Comparison of ENCODE assay signal across 8 cellular contexts in the genomic region with DNA sequence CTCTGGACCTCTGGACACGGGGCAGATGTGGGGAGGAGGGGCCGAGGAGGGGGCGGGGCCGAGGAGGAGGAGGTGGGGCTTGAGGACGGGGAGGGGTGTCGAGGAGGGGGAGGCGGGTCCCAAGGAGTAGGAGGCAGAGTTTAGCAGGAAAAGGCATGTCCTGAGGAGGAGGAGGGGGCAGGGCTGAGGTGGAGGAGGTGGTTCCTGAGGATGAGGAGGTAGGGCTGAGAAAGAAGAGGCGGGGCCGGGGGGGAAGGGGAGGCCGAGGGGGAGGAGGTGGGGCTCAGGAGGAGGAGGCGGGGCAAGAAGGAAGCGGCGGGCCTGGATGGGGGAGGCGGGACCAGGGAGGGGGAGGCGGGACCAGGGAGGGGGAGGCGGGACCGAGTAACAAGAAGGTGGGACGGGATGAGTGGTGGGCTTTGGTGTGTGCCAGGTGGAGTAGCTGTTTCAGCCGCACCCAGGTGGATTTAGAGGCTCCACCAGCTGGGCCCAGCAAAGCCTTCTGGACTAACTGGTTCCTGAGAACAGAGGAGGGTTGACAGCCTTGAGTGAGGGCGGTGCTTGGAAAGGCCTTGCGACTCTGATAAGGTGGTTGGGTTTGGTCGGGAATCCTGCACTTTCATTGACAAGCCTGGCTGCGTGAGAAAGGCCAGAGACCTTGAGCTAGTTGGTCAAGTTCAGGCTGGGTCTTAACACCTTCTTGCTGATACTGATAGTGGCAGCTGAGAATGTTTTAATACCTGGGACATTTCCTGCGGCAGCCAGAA. TPM values are rescaled to one million over a fixed set of nuclear protein-coding genes. Genes with fewer than 3 reads are reported as not detected.
DNase-seq lines count a peak whose midpoint lies in the region; ATAC-seq and TF ChIP-seq lines count a peak whose summit lies in the region.

No MANE protein-coding gene starts in this region.

- H3K4me3 ChIP-seq in fibroblast of villous mesenchyme (ENCODE audit: low read depth, low read length) (peak overlapping the region; percentile 59), trophoblast cell (ENCODE audit: low read depth, low read length) (no peak overlapping the region), spleen (peak overlapping the region in 3 of 8 donors; percentile 18 to 41 (median 23))

- H3K4me1 ChIP-seq in trophoblast cell (ENCODE audit: control insufficient read depth in 1 of 2, insufficient read depth in 2 of 2, low read length in 2 of 2) = peaks cover 6 to 18% of the 10 kb centered on the region in 2 experiments
- H3K4me1 ChIP-seq in spleen = peaks cover 0 to 50% (median 20%) of the 10 kb centered on the region in 6 donors

- H3K79me1 ChIP-seq in trophoblast cell (ENCODE audit: low read length) = peaks cover 2% of the 10 kb centered on the region

- H3K79me2 ChIP-seq in trophoblast cell (ENCODE audit: control insufficient read depth, insufficient read depth, low read length, poor library complexity) = peaks cover 4% of the 10 kb centered on the region

- H2BK12ac ChIP-seq in trophoblast cell (ENCODE audit: low read length) = no peak overlapping the region

- H3K9me3 ChIP-seq in trophoblast cell (ENCODE audit: insufficient read depth, low read depth, low read length) (peaks cover 2% of the 10 kb centered on the region), spleen (no peaks in the 10 kb centered on the region)

- DNase-seq in SIG-M5 treated with dmso at 0.1 percent for 504 hours (lab: John Stamatoyannopoulos, UW; ENCODE audit: unreplicated experiment) (peak; percentile 55), SIG-M5 (lab: John Stamatoyannopoulos, UW) (no peak), fibroblast of villous mesenchyme (ENCODE audit: low read depth) (peak; percentile 95), trophoblast cell (peak; percentile 83 to 90), spleen (no peak)
- peak; percentile 40 for DNase-seq in activated CD4-positive, alpha-beta T cell treated with anti-CD3 and anti-CD28 coated beads, Interleukin-2, amount 50 U/mL, for 1 hour
- DNase-seq in activated effector memory CD4-positive, alpha-beta T cell treated with anti-CD3 and anti-CD28 coated beads, Interleukin-2, amount 50 U/mL, for 16 hours = no peak

- TF ChIP-seq POLR2A in spleen (IDR thresholded peaks at IDR 0.05) = no peak

- peak overlapping the region; percentile 33 for H3K4ac ChIP-seq in trophoblast cell (ENCODE audit: low read depth, low read length)

- H4K8ac ChIP-seq in trophoblast cell (ENCODE audit: low read depth, low read length) = peak overlapping the region; percentile 47

- H3K23ac ChIP-seq in trophoblast cell (ENCODE audit: low read length) = no peak overlapping the region

- no peak overlapping the region for H3K14ac ChIP-seq in trophoblast cell (ENCODE audit: low read length)

- no peak overlapping the region for H3K9ac ChIP-seq in trophoblast cell (ENCODE audit: low read length)

- no peak overlapping the region for H2BK120ac ChIP-seq in trophoblast cell (ENCODE audit: insufficient read depth, low read length, poor library complexity)

- H2BK5ac ChIP-seq in trophoblast cell (ENCODE audit: low read depth, low read length, poor library complexity) = no peak overlapping the region

- ATAC-seq in GM21529 (IDR thresholded peaks at IDR 0.05; ENCODE audit: unreplicated experiment) = no peak

- H4K12ac ChIP-seq in trophoblast cell (ENCODE audit: low read depth, low read length) = no peak overlapping the region

- H3K27me3 ChIP-seq in trophoblast cell (ENCODE audit: insufficient read depth, low read length) (no peaks in the 10 kb centered on the region), spleen (replicated peaks in 1 of 7) (no peaks in the 10 kb centered on the region)

- peak overlapping the region; percentile 71 for H3K4me2 ChIP-seq in trophoblast cell (ENCODE audit: low read length)

- H3K27ac ChIP-seq in trophoblast cell (ENCODE audit: low read depth, low read length) = no peak overlapping the region
- H3K27ac ChIP-seq in spleen = peak overlapping the region in 2 of 8 donors; percentile 27 to 45

- TF ChIP-seq CTCF in fibroblast of villous mesenchyme (IDR thresholded peaks at IDR 0.05; ENCODE audit: insufficient read depth, low read depth, low read length) (no peak), spleen (IDR thresholded peaks at IDR 0.05 in 8 of 11, conservative IDR thresholded peaks at IDR 0.05 in 3 of 11) (no peak)

- no peak overlapping the region for H2AFZ ChIP-seq in trophoblast cell (ENCODE audit: insufficient read depth, low read length, poor library complexity)

- no peak overlapping the region for H2AK5ac ChIP-seq in trophoblast cell (ENCODE audit: low read length)

- peaks cover 0 to 3% of the 10 kb centered on the region in 2 experiments for H3K36me3 ChIP-seq in trophoblast cell (ENCODE audit: control insufficient read depth in 1 of 2, insufficient read depth in 2 of 2, low read length in 2 of 2)
- H3K36me3 ChIP-seq in spleen = peaks cover 0 to 30% (median 0%) of the 10 kb centered on the region in 6 donors

- intact Hi-C loops in spleen (cut with DNase I; ENCODE audit: low total_unique reads) = no loop called here

- WGBS in trophoblast cell (ENCODE audit: extremely low coverage, insufficient coverage, insufficient read length) = no CpG with 5 or more reads among the region's 24 CpGs
- WGBS in spleen, 5 donors = 30 to 47% (median 40%) methylated on average over 17 to 24 of the region's 24 CpGs

- no peak overlapping the region for H4K91ac ChIP-seq in trophoblast cell (ENCODE audit: low read depth, low read length)

- H3K18ac ChIP-seq in trophoblast cell (ENCODE audit: low read length) = no peak overlapping the region

RNA-seq across cellular contexts. Expression of a gene that starts 7.7 kb away (rescaled TPM):
- total RNA-seq in fibroblast of villous mesenchyme (27.4 and 32.0 TPM in 2 replicates), spleen (10 to 100 TPM; 51.6 to 92.2 (median 60.9) TPM)
- polyA plus RNA-seq in trophoblast cell (2013) = 261 and 265 TPM in 2 replicates
- 10 to 100 TPM; 75.8 to 89.0 (median 76.6) TPM for polyA plus RNA-seq in spleen

RNA-seq across cellular contexts. Expression of a gene that starts 18.9 kb away (rescaled TPM):
- 78.0 and 99.3 TPM in 2 replicates for total RNA-seq in fibroblast of villous mesenchyme
- polyA plus RNA-seq in trophoblast cell (2013) = 61.8 and 62.4 TPM in 2 replicates
- 100 to 1,000 TPM in 1 of 7 donors, 10 to 100 TPM in 6; 33.9 to 157 (median 43.0) TPM for total RNA-seq in spleen
- 10 to 100 TPM; 12.6 to 29.4 (median 19.7) TPM for polyA plus RNA-seq in spleen

RNA-seq across cellular contexts. Expression of a gene that starts 34.8 kb away (rescaled TPM):
- total RNA-seq in fibroblast of villous mesenchyme (216 and 357 TPM in 2 replicates), spleen (100 to 1,000 TPM in 3 of 7 donors, 10 to 100 TPM in 4; 77.2 to 185 (median 92.3) TPM)
- polyA plus RNA-seq in trophoblast cell (2013) = 157 and 159 TPM in 2 replicates
- 100 to 1,000 TPM; 283 to 374 (median 336) TPM for polyA plus RNA-seq in spleen

RNA-seq across cellular contexts. Expression of a gene that starts 41.2 kb away (rescaled TPM):
- total RNA-seq in fibroblast of villous mesenchyme (155 and 169 TPM in 2 replicates), spleen (10 to 100 TPM; 17.1 to 40.4 (median 21.7) TPM)
- polyA plus RNA-seq in trophoblast cell (2013) = 67.2 and 69.0 TPM in 2 replicates
- polyA plus RNA-seq in spleen = 10 to 100 TPM; 30.0 to 58.1 (median 31.3) TPM

RNA-seq across cellular contexts. Expression of a gene that starts 45.8 kb away (rescaled TPM):
- total RNA-seq in fibroblast of villous mesenchyme (not detected in 2 replicates), spleen (10 to 100 TPM; 17.9 to 40.1 (median 23.6) TPM)
- polyA plus RNA-seq in trophoblast cell (2013) = not detected in 2 replicates
- 10 to 100 TPM; 20.1 to 47.6 (median 23.3) TPM for polyA plus RNA-seq in spleen

Comparison
In these comparisons a context has a peak if more than half of its experiments do, and no peak if none do; other contexts are left out.
1. DNase-seq: peak in SIG-M5 treated with dmso at 0.1 percent for 504 hours (single experiment), activated CD4-positive, alpha-beta T cell treated with anti-CD3 and anti-CD28 coated beads, Interleukin-2, amount 50 U/mL, for 1 hour (single experiment), fibroblast of villous mesenchyme (single experiment) and trophoblast cell (2 of 2); none in SIG-M5 (single experiment), activated effector memory CD4-positive, alpha-beta T cell treated with anti-CD3 and anti-CD28 coated beads, Interleukin-2, amount 50 U/mL, for 16 hours (single experiment) and spleen (single experiment).